8 cellular contexts compared by ENCODE assay signal in genomic region chr7:66206116-66206908, GRCh38. TPM values are rescaled to one million over a fixed set of nuclear protein-coding genes. Genes with fewer than 3 reads are reported as not detected.
A peak's percentile ranks its signal among the peaks of the same experiment; 100 is the strongest.
DNase-seq lines count a peak whose midpoint lies in the region; ATAC-seq and TF ChIP-seq lines count a peak whose summit lies in the region.

No MANE protein-coding gene starts in this region.

- H3K36me3 ChIP-seq in right atrium auricular region (no peaks in the 10 kb centered on the region), mucosa of rectum (ENCODE audit: control insufficient read depth in 2 of 2, insufficient read depth in 2 of 2, low read length in 2 of 2) (no peaks in the 10 kb centered on the region)

- H3K4me3 ChIP-seq in right atrium auricular region (peak overlapping the region; percentile 97), mucosa of rectum (ENCODE audit: low read length in 2 of 2) (peak overlapping the region; percentile 78 to 87)

- DNase-seq in right atrium auricular region (ENCODE audit: low spot score) (no peak), Right ventricle myocardium inferior (ENCODE audit: missing footprints) (no peak), caudate nucleus (lab: John Stamatoyannopoulos, UW) (peak in 1 of 61 donors; percentile 3), NCI-H510A (lab: John Stamatoyannopoulos, UW) (no peak), SHP77 treated with DMSO at 0.1 percent for 48 hours (lab: John Stamatoyannopoulos, UW) (no peak), foreskin melanocyte (no peak)

- H3K9me3 ChIP-seq in right atrium auricular region (no peaks in the 10 kb centered on the region), mucosa of rectum (ENCODE audit: control insufficient read depth in 2 of 2, low read length in 2 of 2) (no peaks in the 10 kb centered on the region)

- no peak for TF ChIP-seq CTCF in right atrium auricular region (IDR thresholded peaks at IDR 0.05)

- H3K27ac ChIP-seq in right atrium auricular region (peak overlapping the region in 1 of 2 donors; percentile 27), caudate nucleus (ENCODE audit: low read depth, low read length) (peak overlapping the region; percentile 11), mucosa of rectum (ENCODE audit: low read depth in 2 of 2, low read length in 2 of 2) (peak overlapping the region in 1 of 2 donors; percentile 11)

- H3K27me3 ChIP-seq in right atrium auricular region (no peaks in the 10 kb centered on the region), mucosa of rectum (ENCODE audit: control insufficient read depth in 2 of 2, insufficient read depth in 2 of 2, low read length in 2 of 2) (peaks cover 0 to 4% of the 10 kb centered on the region in 2 donors)

- no peak for ATAC-seq in Right ventricle myocardium inferior
- ATAC-seq in HG03280 (IDR thresholded peaks at IDR 0.05; ENCODE audit: unreplicated experiment), result no peak

- H3K4me1 ChIP-seq in right atrium auricular region, result peaks cover 0 to 9% of the 10 kb centered on the region in 2 donors
- peaks cover 3 to 6% of the 10 kb centered on the region in 2 donors for H3K4me1 ChIP-seq in mucosa of rectum (ENCODE audit: control insufficient read depth in 2 of 2, insufficient read depth in 2 of 2, low read length in 2 of 2)

- intact Hi-C loops in Right ventricle myocardium inferior (cut with DNase I), result loop anchor here (5.0 kb wide), 2 partner anchors 54 to 286 kb away; no protein-coding TSS in a partner anchor

- peak overlapping the region in 1 of 2 donors; percentile 83 for H3K9ac ChIP-seq in mucosa of rectum (ENCODE audit: low read depth in 1 of 2, low read length in 2 of 2)

RNA-seq across cellular contexts. Expression of gene TPST1, which starts 1.2 kb away (rescaled TPM):
- total RNA-seq in right atrium auricular region, result 1 to 10 TPM; 9.0 to 9.3 TPM
- total RNA-seq in Right ventricle myocardium inferior, result 6.5 TPM
